ENCODE assay signal across 11 cellular contexts in genomic region chr5:132687995-132688394, GRCh38. TPM values are rescaled to one million over a fixed set of nuclear protein-coding genes. Genes with fewer than 3 reads are reported as not detected.
DNase-seq lines count a peak whose midpoint lies in the region; ATAC-seq and TF ChIP-seq lines count a peak whose summit lies in the region.
"Had no signal": no experiment of that assay in that cellular context is flagged by ENCODE, and none has a peak within 500 bp of the region (broad histone marks: within the 10 kb centered on the region; RNA-seq: fewer than 3 reads in every experiment).

No MANE protein-coding gene starts in this region.

- no peak overlapping the region for H3K27ac ChIP-seq in CD8-positive, alpha-beta memory T cell (ENCODE audit: low read depth, low read length)
- H3K27ac ChIP-seq: esophagus muscularis mucosa, GM23248, neural progenitor cell, thyroid gland had no signal

- TF ChIP-seq CTCF in omental fat pad (IDR thresholded peaks at IDR 0.05) (no peak), CD14-positive monocyte (IDR thresholded peaks at IDR 0.05) (no peak)

- DNase-seq in CD8-positive, alpha-beta memory T cell: peak in 4 of 5 donors; percentile 13 to 70 (median 58)
- peak; percentile 67 for DNase-seq in activated naive CD4-positive, alpha-beta T cell treated with anti-CD3 and anti-CD28 coated beads, Interleukin-2, amount 10 ng/mL, durations not matched to agents 7 days and 5 days
- DNase-seq in omental fat pad (ENCODE audit: low spot score) (no peak), CD14-positive monocyte (ENCODE audit: low spot score) (no peak)
- DNase-seq: thyroid gland had no signal

- H3K9me3 Mint-ChIP-seq in CD8-positive, alpha-beta memory T cell: no peaks in the 10 kb centered on the region
- H3K9me3 Mint-ChIP-seq in activated naive CD4-positive, alpha-beta T cell treated with anti-CD3 and anti-CD28 coated beads, Interleukin-2, amount 10 ng/mL, durations not matched to agents 7 days and 5 days: no peaks in the 10 kb centered on the region
- no peaks in the 10 kb centered on the region for H3K9me3 Mint-ChIP-seq in CD14-positive monocyte
- H3K9me3 Mint-ChIP-seq: neural progenitor cell had no signal

- H3K27me3 ChIP-seq in CD8-positive, alpha-beta memory T cell (ENCODE audit: insufficient read depth, low read length, poor library complexity, severe bottlenecking): no peaks in the 10 kb centered on the region
- H3K27me3 ChIP-seq: esophagus muscularis mucosa, neural progenitor cell, thyroid gland had no signal

- H3K4me3 Mint-ChIP-seq in CD8-positive, alpha-beta memory T cell: peak overlapping the region in 2 of 7 donors; percentile 24 to 65
- H3K4me3 Mint-ChIP-seq in activated naive CD4-positive, alpha-beta T cell treated with anti-CD3 and anti-CD28 coated beads, Interleukin-2, amount 10 ng/mL, durations not matched to agents 7 days and 5 days: no peak overlapping the region
- H3K4me3 Mint-ChIP-seq in CD14-positive monocyte: no peak overlapping the region
- H3K4me3 Mint-ChIP-seq: neural progenitor cell had no signal

- peaks cover 18% of the 10 kb centered on the region for H3K4me1 ChIP-seq in CD8-positive, alpha-beta memory T cell (ENCODE audit: insufficient read depth, low read length)
- H3K4me1 ChIP-seq: esophagus muscularis mucosa, neural progenitor cell, thyroid gland had no signal

- H3K9me3 ChIP-seq in CD8-positive, alpha-beta memory T cell (ENCODE audit: low read length): no peaks in the 10 kb centered on the region
- H3K9me3 ChIP-seq: esophagus muscularis mucosa, thyroid gland had no signal

- H3K27me3 Mint-ChIP-seq in CD8-positive, alpha-beta memory T cell: no peaks in the 10 kb centered on the region
- peaks cover 8% of the 10 kb centered on the region for H3K27me3 Mint-ChIP-seq in activated naive CD4-positive, alpha-beta T cell treated with anti-CD3 and anti-CD28 coated beads, Interleukin-2, amount 10 ng/mL, durations not matched to agents 7 days and 5 days
- peaks cover 0 to 1% (median 0%) of the 10 kb centered on the region in 3 donors for H3K27me3 Mint-ChIP-seq in CD14-positive monocyte (ENCODE audit: low read depth in 3 of 3)

- H3K4me3 ChIP-seq in CD8-positive, alpha-beta memory T cell (ENCODE audit: low read length): no peak overlapping the region
- H3K4me3 ChIP-seq: esophagus muscularis mucosa, GM23248, neural progenitor cell, thyroid gland had no signal

- intact Hi-C loops in CD14-positive monocyte (cut with micrococcal nuclease): no loop called here

- H3K36me3 Mint-ChIP-seq in CD8-positive, alpha-beta memory T cell: peaks cover 3 to 10% (median 6%) of the 10 kb centered on the region in 3 donors
- no peaks in the 10 kb centered on the region for H3K36me3 Mint-ChIP-seq in activated naive CD4-positive, alpha-beta T cell treated with anti-CD3 and anti-CD28 coated beads, Interleukin-2, amount 10 ng/mL, durations not matched to agents 7 days and 5 days
- no peaks in the 10 kb centered on the region for H3K36me3 Mint-ChIP-seq in CD14-positive monocyte

- H3K4me1 Mint-ChIP-seq in CD8-positive, alpha-beta memory T cell: peaks cover 32 to 43% (median 37%) of the 10 kb centered on the region in 3 donors
- H3K4me1 Mint-ChIP-seq in activated naive CD4-positive, alpha-beta T cell treated with anti-CD3 and anti-CD28 coated beads, Interleukin-2, amount 10 ng/mL, durations not matched to agents 7 days and 5 days: peaks cover 44% of the 10 kb centered on the region
- peaks cover 24% of the 10 kb centered on the region for H3K4me1 Mint-ChIP-seq in CD14-positive monocyte
- H3K4me1 Mint-ChIP-seq: neural progenitor cell had no signal

- CTCF ChIA-PET in CD8-positive, alpha-beta memory T cell (lab: Charles Lee): interaction anchor here (1.3 kb wide), 1 partner anchor 10 kb away, joined by 3 read pairs; no protein-coding TSS in a partner anchor
- CTCF ChIA-PET in activated naive CD4-positive, alpha-beta T cell treated with anti-CD3 and anti-CD28 coated beads, Interleukin-2, amount 10 ng/mL, durations not matched to agents 7 days and 5 days (lab: Charles Lee): no interaction called here

- H3K36me3 ChIP-seq in CD8-positive, alpha-beta memory T cell (ENCODE audit: insufficient read depth, low read length): no peaks in the 10 kb centered on the region
- H3K36me3 ChIP-seq: esophagus muscularis mucosa, thyroid gland had no signal

- POLR2A ChIA-PET in CD8-positive, alpha-beta memory T cell (lab: Charles Lee): no interaction called here

- H3K27ac Mint-ChIP-seq in CD8-positive, alpha-beta memory T cell: peak overlapping the region; percentile 3 to 86 (median 58)
- H3K27ac Mint-ChIP-seq in activated naive CD4-positive, alpha-beta T cell treated with anti-CD3 and anti-CD28 coated beads, Interleukin-2, amount 10 ng/mL, durations not matched to agents 7 days and 5 days: peak overlapping the region; percentile 49
- no peak overlapping the region for H3K27ac Mint-ChIP-seq in CD14-positive monocyte
- H3K27ac Mint-ChIP-seq: neural progenitor cell had no signal

- peak; percentile 38 for ATAC-seq in HG03354 (IDR thresholded peaks at IDR 0.05; ENCODE audit: poor library complexity, severe bottlenecking, unreplicated experiment)
- no peak for ATAC-seq in omental fat pad (ENCODE audit: low FRiP score)
- ATAC-seq in HG02610 (IDR thresholded peaks at IDR 0.05; ENCODE audit: unreplicated experiment): no peak

RNA-seq across cellular contexts. Expression of gene IL4, which starts 14.2 kb away (rescaled TPM):
- total RNA-seq in CD8-positive, alpha-beta memory T cell: 1 to 10 TPM; 6.4 to 6.8 TPM
- polyA plus RNA-seq in CD8-positive, alpha-beta memory T cell: not detected
- total RNA-seq in omental fat pad: not detected
- not detected for polyA plus RNA-seq in CD14-positive monocyte
- total RNA-seq: esophagus muscularis mucosa, GM23248, thyroid gland had no signal
- polyA plus RNA-seq: BJ had no signal

RNA-seq across cellular contexts. Expression of gene IL13, which starts 30.0 kb away (rescaled TPM):
- 10 to 100 TPM; 65.3 to 69.0 TPM for total RNA-seq in CD8-positive, alpha-beta memory T cell
- not detected for polyA plus RNA-seq in CD8-positive, alpha-beta memory T cell
- 1 to 10 TPM in 1 of 4 donors, under 1 TPM in 1, not detected in 2; 0.24 to 1.1 TPM for total RNA-seq in omental fat pad
- polyA plus RNA-seq in CD14-positive monocyte: not detected
- total RNA-seq: esophagus muscularis mucosa, GM23248, thyroid gland had no signal
- polyA plus RNA-seq: BJ, GM23248 had no signal

RNA-seq across cellular contexts. Expression of gene KIF3A, which starts 49.4 kb away (rescaled TPM):
- total RNA-seq in CD8-positive, alpha-beta memory T cell: 10 to 100 TPM; 21.1 to 23.3 TPM
- 15.9 TPM for polyA plus RNA-seq in CD8-positive, alpha-beta memory T cell
- 10 to 100 TPM in 1 of 4 donors, 1 to 10 TPM in 3; 4.4 to 10.4 (median 5.9) TPM for total RNA-seq in omental fat pad
- 1 to 10 TPM; 1.2 to 1.3 TPM for polyA plus RNA-seq in CD14-positive monocyte

RNA-seq across cellular contexts. Expression of gene CCNI2, which starts 59.2 kb away (rescaled TPM):
- total RNA-seq in CD8-positive, alpha-beta memory T cell: 1 to 10 TPM; 8.8 to 9.1 TPM
- 3.4 TPM for polyA plus RNA-seq in CD8-positive, alpha-beta memory T cell
- total RNA-seq in omental fat pad: under 1 TPM in 2 of 4 donors, not detected in 2; 0.12 to 0.19 TPM
- under 1 TPM in 1 of 2 donors, not detected in 1; 0.72 TPM for polyA plus RNA-seq in CD14-positive monocyte
- total RNA-seq: GM23248 had no signal
- polyA plus RNA-seq: BJ had no signal

Comparison
In these comparisons a context has a peak if more than half of its experiments do, and no peak if none do; other contexts are left out.
1. DNase-seq: peak in CD8-positive, alpha-beta memory T cell (4 of 5) and activated naive CD4-positive, alpha-beta T cell treated with anti-CD3 and anti-CD28 coated beads, Interleukin-2, amount 10 ng/mL, durations not matched to agents 7 days and 5 days (single experiment); none in omental fat pad (single experiment) and CD14-positive monocyte (single experiment).
2. H3K27ac Mint-ChIP-seq: peak in CD8-positive, alpha-beta memory T cell (8 of 8) and activated naive CD4-positive, alpha-beta T cell treated with anti-CD3 and anti-CD28 coated beads, Interleukin-2, amount 10 ng/mL, durations not matched to agents 7 days and 5 days (single experiment); none in CD14-positive monocyte (0 of 7).
3. RNA of gene IL4, which starts 14.2 kb away (total RNA-seq): 6.4 to 6.8 TPM in CD8-positive, alpha-beta memory T cell; not detected in omental fat pad; every median in the first group is over 4 times any median in the second.
4. RNA of gene IL13, which starts 30.0 kb away (total RNA-seq): 65.3 to 69.0 TPM in CD8-positive, alpha-beta memory T cell; 0.24 to 1.1 TPM in omental fat pad; every median in the first group is over 10 times any median in the second.